Comparison of ENCODE assay signal across 18 cellular contexts in genomic region chr2:234823196-234823876, GRCh38.
DNase-seq lines count a peak whose midpoint lies in the region; ATAC-seq and TF ChIP-seq lines count a peak whose summit lies in the region.
"Had no signal": no experiment of that assay in that cellular context is flagged by ENCODE, and none has a peak within 500 bp of the region (broad histone marks: within the 10 kb centered on the region; RNA-seq: fewer than 3 reads in every experiment).

No MANE protein-coding gene starts in this region.

- H3K4me1 ChIP-seq in GM23248 (ENCODE audit: insufficient read depth) (peaks cover 36% of the 10 kb centered on the region), gastrocnemius medialis (peaks cover 0 to 2% of the 10 kb centered on the region in 2 donors)
- H3K4me1 ChIP-seq: HAP-1 had no signal

- intact Hi-C loops in gastrocnemius medialis (cut with DNase I; ENCODE audit: low total_unique reads): no loop called here

- ATAC-seq in left lobe of liver: peak; percentile 88
- peak; percentile 69 to 71 for ATAC-seq in gastrocnemius medialis
- ATAC-seq in GM18873 (IDR thresholded peaks at IDR 0.05; ENCODE audit: low FRiP score, unreplicated experiment): no peak
- ATAC-seq: natural killer cell treated with Interleukin-12 subunit alpha and Interleukin-12 subunit beta and Interleukin-15 and Interleukin-18, amount 100 ng/mL, for 72 hours; stimulated activated naive CD8-positive, alpha-beta T cell treated with anti-CD3 and anti-CD28 coated beads, Interleukin-15, amount 100 ng/mL, for 72 hours had no signal

- peak overlapping the region; percentile 66 for H3K4me2 ChIP-seq in GM23248 (ENCODE audit: unreplicated experiment)

- peaks cover 31% of the 10 kb centered on the region for H3F3A ChIP-seq in GM23248 (ENCODE audit: insufficient read depth)

- DNase-seq in GM23248: peak; percentile 44
- DNase-seq in brain microvascular endothelial cell: no peak
- DNase-seq in left lobe of liver (ENCODE audit: low spot score): no peak
- peak in 1 of 2 donors; percentile 37 for DNase-seq in gastrocnemius medialis
- no peak for DNase-seq in SIG-M5 (lab: John Stamatoyannopoulos, UW)
- no peak for DNase-seq in NCI-H2196 treated with DMSO at 0.1 percent for 48 hours (lab: John Stamatoyannopoulos, UW; ENCODE audit: unreplicated experiment)
- DNase-seq in NCI-H510A (lab: John Stamatoyannopoulos, UW): no peak
- DNase-seq: activated CD4-positive, alpha-beta T cell treated with anti-CD3 and anti-CD28 coated beads, Interleukin-2, amount 10 ng/mL, durations not matched to agents 24 days and 14 days; activated naive CD8-positive, alpha-beta T cell treated with anti-CD3 and anti-CD28 coated beads, Interleukin-2, amount 10 ng/mL, durations not matched to agents 7 days and 5 days; activated T-cell treated with anti-CD3 and anti-CD28 coated beads for 4 hours; NCI-H1436 treated with DMSO at 0.1 percent for 48 hours; NCI-H82; stimulated activated naive CD8-positive, alpha-beta T cell treated with anti-CD3 and anti-CD28 coated beads, Interleukin-15, amount 100 ng/mL, for 72 hours; T-helper 9 cell had no signal

- H3K9ac ChIP-seq in GM23248: peak overlapping the region; percentile 27; the same call in 1 of the 2 replicates

- no peaks in the 10 kb centered on the region for H3K9me2 ChIP-seq in GM23248 (ENCODE audit: insufficient read depth)

- H3K9me3 ChIP-seq in GM23248 (ENCODE audit: low read depth) (no peaks in the 10 kb centered on the region), gastrocnemius medialis (no peaks in the 10 kb centered on the region)
- H3K9me3 ChIP-seq: HAP-1 had no signal

- in situ Hi-C loops in GM23248 (cut with MboI): no loop called here
- in situ Hi-C loops in brain microvascular endothelial cell (cut with HindIII; ENCODE audit: low pct_ligation_motif_present, low sequenced_read_pairs): no loop called here
- in situ Hi-C loops in gastrocnemius medialis (cut with MboI; ENCODE audit: low sequenced_read_pairs in 4 of 4): no loop called here

- H4K20me1 ChIP-seq in GM23248 (ENCODE audit: insufficient read depth): no peaks in the 10 kb centered on the region

- TF ChIP-seq CTCF in brain microvascular endothelial cell (IDR thresholded peaks at IDR 0.05; ENCODE audit: low read depth, low read length, missing control alignments) (no peak), gastrocnemius medialis (IDR thresholded peaks at IDR 0.05 in 4 of 5, conservative IDR thresholded peaks at IDR 0.05 in 1 of 5) (no peak)

- H3K27ac ChIP-seq in GM23248 (peak overlapping the region; percentile 80), brain microvascular endothelial cell (peak overlapping the region; percentile 88), gastrocnemius medialis (peak overlapping the region; percentile 3 to 47 (median 37))
- H3K27ac ChIP-seq: HL-60 had no signal

- 5 to 11% methylated on average over 7 of the region's 7 CpGs for WGBS in GM23248 (ENCODE audit: low coverage in 1 of 2, low lambda C conversion rate in 2 of 2, missing lambda C conversion rate in 2 of 2), 2 experiments

- no peak overlapping the region for H2AFZ ChIP-seq in GM23248

- H3K79me2 ChIP-seq in GM23248 (ENCODE audit: insufficient read depth): no peaks in the 10 kb centered on the region

- H3K4me3 ChIP-seq in GM23248 (peak overlapping the region; percentile 21; the same call in 1 of the 2 replicates), brain microvascular endothelial cell (ENCODE audit: low read depth, low read length) (no peak overlapping the region), gastrocnemius medialis (no peak overlapping the region)
- H3K4me3 ChIP-seq: HAP-1 had no signal

- H3K36me3 ChIP-seq in GM23248 (ENCODE audit: low read depth): no peaks in the 10 kb centered on the region
- H3K36me3 ChIP-seq in brain microvascular endothelial cell (replicated peaks): no peaks in the 10 kb centered on the region
- H3K36me3 ChIP-seq in gastrocnemius medialis: no peaks in the 10 kb centered on the region
- H3K36me3 ChIP-seq: HAP-1 had no signal

- TF ChIP-seq POLR2A in gastrocnemius medialis (IDR thresholded peaks at IDR 0.05): no peak

- H3K27me3 ChIP-seq in GM23248 (replicated peaks; ENCODE audit: insufficient read depth) (no peaks in the 10 kb centered on the region), brain microvascular endothelial cell (replicated peaks) (no peaks in the 10 kb centered on the region), gastrocnemius medialis (no peaks in the 10 kb centered on the region)

Comparison
In these comparisons a context has a peak if more than half of its experiments do, and no peak if none do; other contexts are left out.
1. H3K27ac ChIP-seq: peak in every context shown above with its lines; median percentile 88 in brain microvascular endothelial cell; 80 in GM23248; 37 in gastrocnemius medialis.